ENCODE assay signal across 8 cellular contexts in the genomic region with DNA sequence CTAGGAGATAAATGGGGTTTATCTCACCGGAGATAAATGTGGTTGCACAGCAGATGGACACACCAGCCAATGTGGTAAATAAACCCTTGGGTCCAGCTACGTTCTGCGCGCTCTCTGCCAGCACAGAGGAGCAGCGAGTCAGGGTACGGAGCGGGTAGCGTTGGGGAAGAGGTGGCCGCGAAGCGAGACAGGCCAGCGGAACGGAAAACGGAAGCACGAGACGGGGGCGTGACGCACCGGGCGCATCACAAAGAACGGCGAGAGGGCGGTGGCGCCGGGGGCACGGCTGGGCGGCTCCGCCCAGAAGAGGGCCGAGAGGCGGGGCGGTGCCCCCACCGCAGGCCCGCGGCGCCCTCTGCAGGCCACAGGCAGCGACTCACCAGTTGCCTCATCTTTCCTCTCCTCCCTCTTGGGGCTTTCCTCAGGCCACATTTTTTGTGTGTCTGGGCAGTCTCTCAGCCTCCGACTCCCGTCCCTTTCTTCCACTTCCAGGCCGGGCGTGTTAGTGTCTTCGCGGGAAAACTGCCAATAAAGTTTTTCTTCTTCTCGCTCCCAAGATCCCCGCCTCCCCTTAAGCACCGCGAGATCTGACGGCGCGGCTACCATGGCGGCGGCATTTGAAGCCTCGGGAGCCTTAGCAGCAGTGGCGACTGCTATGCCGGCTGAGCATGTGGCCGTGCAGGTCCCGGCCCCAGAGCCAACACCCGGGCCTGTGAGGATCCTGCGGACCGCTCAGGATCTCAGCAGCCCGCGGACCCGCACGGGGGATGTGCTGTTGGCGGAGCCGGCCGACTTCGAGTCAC. TPM values are rescaled to one million over a fixed set of nuclear protein-coding genes. Genes with fewer than 3 reads are reported as not detected.
DNase-seq lines count a peak whose midpoint lies in the region; ATAC-seq, FAIRE-seq and TF ChIP-seq lines count a peak whose summit lies in the region.

A gene with protein sequence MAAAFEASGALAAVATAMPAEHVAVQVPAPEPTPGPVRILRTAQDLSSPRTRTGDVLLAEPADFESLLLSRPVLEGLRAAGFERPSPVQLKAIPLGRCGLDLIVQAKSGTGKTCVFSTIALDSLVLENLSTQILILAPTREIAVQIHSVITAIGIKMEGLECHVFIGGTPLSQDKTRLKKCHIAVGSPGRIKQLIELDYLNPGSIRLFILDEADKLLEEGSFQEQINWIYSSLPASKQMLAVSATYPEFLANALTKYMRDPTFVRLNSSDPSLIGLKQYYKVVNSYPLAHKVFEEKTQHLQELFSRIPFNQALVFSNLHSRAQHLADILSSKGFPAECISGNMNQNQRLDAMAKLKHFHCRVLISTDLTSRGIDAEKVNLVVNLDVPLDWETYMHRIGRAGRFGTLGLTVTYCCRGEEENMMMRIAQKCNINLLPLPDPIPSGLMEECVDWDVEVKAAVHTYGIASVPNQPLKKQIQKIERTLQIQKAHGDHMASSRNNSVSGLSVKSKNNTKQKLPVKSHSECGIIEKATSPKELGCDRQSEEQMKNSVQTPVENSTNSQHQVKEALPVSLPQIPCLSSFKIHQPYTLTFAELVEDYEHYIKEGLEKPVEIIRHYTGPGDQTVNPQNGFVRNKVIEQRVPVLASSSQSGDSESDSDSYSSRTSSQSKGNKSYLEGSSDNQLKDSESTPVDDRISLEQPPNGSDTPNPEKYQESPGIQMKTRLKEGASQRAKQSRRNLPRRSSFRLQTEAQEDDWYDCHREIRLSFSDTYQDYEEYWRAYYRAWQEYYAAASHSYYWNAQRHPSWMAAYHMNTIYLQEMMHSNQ (plus strand): TSS at position 581 of the 803 bp plus-strand sequence. CDS start 24 bp downstream, at position 605.

- H3K9me3 ChIP-seq in adrenal gland (replicated peaks in 1 of 3) (no peaks in the 10 kb centered on the region), heart left ventricle (no peaks in the 10 kb centered on the region)

- H3K4me3 ChIP-seq in adrenal gland: peak within 1 kb of the TSS; percentile 32 to 93 (median 70)
- peak within 1 kb of the TSS; percentile 69 to 91 (median 80) for H3K4me3 ChIP-seq in heart left ventricle

- peaks cover 13% of the 10 kb centered on the region for H3K36me3 Mint-ChIP-seq in T-cell
- H3K36me3 Mint-ChIP-seq in progenitor cell of endocrine pancreas (ENCODE audit: insufficient read depth): peaks cover 12% of the 10 kb centered on the region

- DNase-seq in GM12892 (ENCODE audit: insufficient read length) (peak; percentile 92), NCI-H1436 treated with DMSO at 0.1 percent for 48 hours (lab: John Stamatoyannopoulos, UW) (peak; percentile 88), T-cell (peak; percentile 85 to 95 (median 92)), adrenal gland (peak; percentile 92 to 96 (median 94)), heart left ventricle (peak; percentile 93 to 96 (median 95)), progenitor cell of endocrine pancreas (ENCODE audit: low spot score, unreplicated experiment) (peak; percentile 80), ureter (ENCODE audit: low spot score) (peak; percentile 91)

- H3K9me3 Mint-ChIP-seq in T-cell (no peaks in the 10 kb centered on the region), progenitor cell of endocrine pancreas (ENCODE audit: low read depth) (no peaks in the 10 kb centered on the region)

- H3K36me3 ChIP-seq in adrenal gland (replicated peaks in 1 of 2): peaks cover 0 to 6% of the 10 kb centered on the region in 2 donors
- peaks cover 0 to 29% (median 20%) of the 10 kb centered on the region in 9 donors for H3K36me3 ChIP-seq in heart left ventricle

- TF ChIP-seq POLR2A in GM12892 (IDR thresholded peaks at IDR 0.05; ENCODE audit: low read depth, low read length): peak; percentile 89
- peak; percentile 62 to 70 for TF ChIP-seq POLR2A in adrenal gland (IDR thresholded peaks at IDR 0.05)
- TF ChIP-seq POLR2A in heart left ventricle (IDR thresholded peaks at IDR 0.05): no peak

- H3K27ac ChIP-seq in adrenal gland (peak within 1 kb of the TSS; percentile 78 to 94 (median 85)), heart left ventricle (peak within 1 kb of the TSS; percentile 86 to 96 (median 91))

- H3K4me1 ChIP-seq in adrenal gland (replicated peaks in 1 of 2) (peaks cover 6 to 18% of the 10 kb centered on the region in 2 donors), heart left ventricle (peaks cover 0 to 38% (median 17%) of the 10 kb centered on the region in 12 donors)

- FAIRE-seq in GM12892 (lab: Jason Lieb, UNC): peak; percentile 95

- CTCF ChIA-PET in T-cell (lab: Charles Lee): interaction anchor here (0.6 to 3.6 kb wide), 15 partner anchors 12 to 636 kb away, joined by 3 to 30 read pairs (median 4); a partner anchor contains a TSS

- H3K4me1 Mint-ChIP-seq in T-cell: peaks cover 43 to 55% (median 51%) of the 10 kb centered on the region in 3 donors
- H3K4me1 Mint-ChIP-seq in progenitor cell of endocrine pancreas (ENCODE audit: low read depth): peaks cover 8% of the 10 kb centered on the region

- TF ChIP-seq CTCF in adrenal gland (IDR thresholded peaks at IDR 0.05): peak; percentile 47 to 90 (median 84)
- TF ChIP-seq CTCF in heart left ventricle (IDR thresholded peaks at IDR 0.05): peak; percentile 81 to 100 (median 95)
- TF ChIP-seq CTCF in progenitor cell of endocrine pancreas (IDR thresholded peaks at IDR 0.05; ENCODE audit: unreplicated experiment): peak; percentile 87

- WGBS in adrenal gland, 4 donors: 0 to 2% (median 1%) methylated on average over 21 to 67 of the region's 67 CpGs
- WGBS in heart left ventricle, 4 donors: 0 to 1% (median 0%) methylated on average over 51 to 67 of the region's 67 CpGs

- intact Hi-C loops in adrenal gland (cut with DNase I) (loop anchor here in 1 of 2 donors (10.0 kb wide), 1 partner anchor 251 kb away; a partner anchor contains a TSS), heart left ventricle (cut with DNase I) (loop anchor here in 7 of 10 donors (1.0 to 5.0 kb wide), 7 partner anchors 16 to 273 kb away; a partner anchor contains a TSS)

- ATAC-seq in HG02852 (IDR thresholded peaks at IDR 0.05; ENCODE audit: unreplicated experiment) (peak; percentile 90), T-cell (replicated peaks in 1 of 4) (peak; percentile 90 to 96 (median 92)), heart left ventricle (peak; percentile 97 to 98 (median 98))

- no peaks in the 10 kb centered on the region for H3K27me3 ChIP-seq in adrenal gland
- H3K27me3 ChIP-seq in heart left ventricle: no peaks in the 10 kb centered on the region

- H3K27ac Mint-ChIP-seq in T-cell (peak within 1 kb of the TSS; percentile 98 to 99), progenitor cell of endocrine pancreas (peak within 1 kb of the TSS; percentile 100)

- H3K27me3 Mint-ChIP-seq in T-cell: no peaks in the 10 kb centered on the region
- H3K27me3 Mint-ChIP-seq in progenitor cell of endocrine pancreas: peaks cover 12% of the 10 kb centered on the region

- H3K4me3 Mint-ChIP-seq in T-cell (peak within 1 kb of the TSS; percentile 91 to 97 (median 95)), progenitor cell of endocrine pancreas (ENCODE audit: low read depth) (peak within 1 kb of the TSS; percentile 95)

- POLR2A ChIA-PET in T-cell (lab: Charles Lee): interaction anchor here (0.6 to 1.6 kb wide), 8 partner anchors 16 to 284 kb away, joined by 3 to 5 read pairs (median 3); a partner anchor contains a TSS

RNA-seq across cellular contexts. Expression of the gene that starts here (rescaled TPM):
- polyA plus RNA-seq in GM12892 (2012; ENCODE audit: missing spikeins): 10.1 TPM
- 10 to 100 TPM; 16.7 to 19.8 (median 17.5) TPM for total RNA-seq in T-cell
- total RNA-seq in adrenal gland: 10 to 100 TPM in 7 of 8 donors, 1 to 10 TPM in 1; 7.3 to 18.4 (median 11.9) TPM
- 10 to 100 TPM in 1 of 3 donors, 1 to 10 TPM in 2; 6.2 to 11.5 (median 6.6) TPM for polyA plus RNA-seq in adrenal gland
- total RNA-seq in heart left ventricle: 10 to 100 TPM in 2 of 9 donors, 1 to 10 TPM in 7; 5.7 to 12.9 (median 7.4) TPM
- polyA plus RNA-seq in heart left ventricle: 1 to 10 TPM; 2.9 to 7.3 TPM
- total RNA-seq in progenitor cell of endocrine pancreas: 18.4 and 18.6 TPM in 2 replicates
- 18.4 TPM for total RNA-seq in ureter

Comparison
In these comparisons a context has a peak if more than half of its experiments do, and no peak if none do; other contexts are left out.
1. Peak in every context shown above with its lines: DNase-seq, ATAC-seq, H3K4me3 ChIP-seq and H3K27ac ChIP-seq.
2. POLR2A ChIP-seq: peak in GM12892 (single experiment) and adrenal gland (2 of 2); none in heart left ventricle (0 of 2).